1 cellular context compared by ENCODE assay signal in genomic region chr6:4057036-4057435, GRCh38.
TF ChIP-seq lines count a peak whose summit lies in the region.

No MANE protein-coding gene starts in this region.

TF ChIP-seq in HepG2, 621 proteins besides CTCF, POLR2A, EP300 and RAD21:
- TF ChIP-seq ZNF530 (CRISPR knock-in tag; IDR thresholded peaks at IDR 0.05; ENCODE audit: low read depth) = no peak
- TF ChIP-seq SUZ12 (IDR thresholded peaks at IDR 0.05; ENCODE audit: low read depth, low read length) = no peak
- no peak for TF ChIP-seq MIER2 (CRISPR knock-in tag; IDR thresholded peaks at IDR 0.05)
- 0 out of 2 replicates have a peak, but pooled peaks have one; percentile 26 for TF ChIP-seq ZNF816 (CRISPR knock-in tag; IDR thresholded peaks at IDR 0.05; ENCODE audit: borderline replicate concordance)
